In genomic region chr12:18476866-18477265, GRCh38 we compare ENCODE assay signal across 3 cellular contexts.
TF ChIP-seq lines count a peak whose summit lies in the region.

No MANE protein-coding gene starts in this region.

TF ChIP-seq in SK-N-SH, 30 proteins besides CTCF, POLR2A, EP300 and RAD21:
- TF ChIP-seq, protein P1, sequence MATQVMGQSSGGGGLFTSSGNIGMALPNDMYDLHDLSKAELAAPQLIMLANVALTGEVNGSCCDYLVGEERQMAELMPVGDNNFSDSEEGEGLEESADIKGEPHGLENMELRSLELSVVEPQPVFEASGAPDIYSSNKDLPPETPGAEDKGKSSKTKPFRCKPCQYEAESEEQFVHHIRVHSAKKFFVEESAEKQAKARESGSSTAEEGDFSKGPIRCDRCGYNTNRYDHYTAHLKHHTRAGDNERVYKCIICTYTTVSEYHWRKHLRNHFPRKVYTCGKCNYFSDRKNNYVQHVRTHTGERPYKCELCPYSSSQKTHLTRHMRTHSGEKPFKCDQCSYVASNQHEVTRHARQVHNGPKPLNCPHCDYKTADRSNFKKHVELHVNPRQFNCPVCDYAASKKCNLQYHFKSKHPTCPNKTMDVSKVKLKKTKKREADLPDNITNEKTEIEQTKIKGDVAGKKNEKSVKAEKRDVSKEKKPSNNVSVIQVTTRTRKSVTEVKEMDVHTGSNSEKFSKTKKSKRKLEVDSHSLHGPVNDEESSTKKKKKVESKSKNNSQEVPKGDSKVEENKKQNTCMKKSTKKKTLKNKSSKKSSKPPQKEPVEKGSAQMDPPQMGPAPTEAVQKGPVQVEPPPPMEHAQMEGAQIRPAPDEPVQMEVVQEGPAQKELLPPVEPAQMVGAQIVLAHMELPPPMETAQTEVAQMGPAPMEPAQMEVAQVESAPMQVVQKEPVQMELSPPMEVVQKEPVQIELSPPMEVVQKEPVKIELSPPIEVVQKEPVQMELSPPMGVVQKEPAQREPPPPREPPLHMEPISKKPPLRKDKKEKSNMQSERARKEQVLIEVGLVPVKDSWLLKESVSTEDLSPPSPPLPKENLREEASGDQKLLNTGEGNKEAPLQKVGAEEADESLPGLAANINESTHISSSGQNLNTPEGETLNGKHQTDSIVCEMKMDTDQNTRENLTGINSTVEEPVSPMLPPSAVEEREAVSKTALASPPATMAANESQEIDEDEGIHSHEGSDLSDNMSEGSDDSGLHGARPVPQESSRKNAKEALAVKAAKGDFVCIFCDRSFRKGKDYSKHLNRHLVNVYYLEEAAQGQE (IDR thresholded peaks at IDR 0.05; ENCODE audit: low read depth, low read length) = no peak
- TF ChIP-seq EZH2phosphoT487 (IDR thresholded peaks at IDR 0.05; ENCODE audit: borderline replicate concordance, low read depth) = no peak
- TF ChIP-seq, protein P2, sequence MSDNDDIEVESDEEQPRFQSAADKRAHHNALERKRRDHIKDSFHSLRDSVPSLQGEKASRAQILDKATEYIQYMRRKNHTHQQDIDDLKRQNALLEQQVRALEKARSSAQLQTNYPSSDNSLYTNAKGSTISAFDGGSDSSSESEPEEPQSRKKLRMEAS (IDR thresholded peaks at IDR 0.05; ENCODE audit: low read depth) = no peak

TF ChIP-seq in SK-N-SH treated with all-trans-retinoic acid at 6 μM for 48 hours, 23 proteins besides CTCF, POLR2A, EP300 and RAD21:
- TF ChIP-seq PATZ1 (CRISPR knock-in tag; IDR thresholded peaks at IDR 0.05; ENCODE audit: borderline replicate concordance) (no peak), SNAI2 (CRISPR knock-in tag; IDR thresholded peaks at IDR 0.05) (no peak), GLIS3 (CRISPR knock-in tag; IDR thresholded peaks at IDR 0.05) (no peak), ZNF565 (CRISPR knock-in tag; conservative IDR thresholded peaks at IDR 0.05; ENCODE audit: low read depth) (no peak), ZC3H10 (CRISPR knock-in tag; IDR thresholded peaks at IDR 0.05) (no peak), ARNTL (CRISPR knock-in tag; IDR thresholded peaks at IDR 0.05; ENCODE audit: borderline replicate concordance, low read depth) (no peak), ISL1 (CRISPR knock-in tag; IDR thresholded peaks at IDR 0.05) (no peak), OSR1 (CRISPR knock-in tag; IDR thresholded peaks at IDR 0.05) (no peak), CSRNP3 (CRISPR knock-in tag; IDR thresholded peaks at IDR 0.05) (no peak), ZNF8 (CRISPR knock-in tag; IDR thresholded peaks at IDR 0.05) (no peak), PPARA (CRISPR knock-in tag; IDR thresholded peaks at IDR 0.05; ENCODE audit: borderline replicate concordance) (no peak), TCF4 (CRISPR knock-in tag; IDR thresholded peaks at IDR 0.05; ENCODE audit: borderline replicate concordance) (no peak), ESRRG (CRISPR knock-in tag; IDR thresholded peaks at IDR 0.05) (no peak), TOX (CRISPR knock-in tag; IDR thresholded peaks at IDR 0.05; ENCODE audit: borderline replicate concordance) (no peak)
- TF ChIP-seq, protein P3, sequence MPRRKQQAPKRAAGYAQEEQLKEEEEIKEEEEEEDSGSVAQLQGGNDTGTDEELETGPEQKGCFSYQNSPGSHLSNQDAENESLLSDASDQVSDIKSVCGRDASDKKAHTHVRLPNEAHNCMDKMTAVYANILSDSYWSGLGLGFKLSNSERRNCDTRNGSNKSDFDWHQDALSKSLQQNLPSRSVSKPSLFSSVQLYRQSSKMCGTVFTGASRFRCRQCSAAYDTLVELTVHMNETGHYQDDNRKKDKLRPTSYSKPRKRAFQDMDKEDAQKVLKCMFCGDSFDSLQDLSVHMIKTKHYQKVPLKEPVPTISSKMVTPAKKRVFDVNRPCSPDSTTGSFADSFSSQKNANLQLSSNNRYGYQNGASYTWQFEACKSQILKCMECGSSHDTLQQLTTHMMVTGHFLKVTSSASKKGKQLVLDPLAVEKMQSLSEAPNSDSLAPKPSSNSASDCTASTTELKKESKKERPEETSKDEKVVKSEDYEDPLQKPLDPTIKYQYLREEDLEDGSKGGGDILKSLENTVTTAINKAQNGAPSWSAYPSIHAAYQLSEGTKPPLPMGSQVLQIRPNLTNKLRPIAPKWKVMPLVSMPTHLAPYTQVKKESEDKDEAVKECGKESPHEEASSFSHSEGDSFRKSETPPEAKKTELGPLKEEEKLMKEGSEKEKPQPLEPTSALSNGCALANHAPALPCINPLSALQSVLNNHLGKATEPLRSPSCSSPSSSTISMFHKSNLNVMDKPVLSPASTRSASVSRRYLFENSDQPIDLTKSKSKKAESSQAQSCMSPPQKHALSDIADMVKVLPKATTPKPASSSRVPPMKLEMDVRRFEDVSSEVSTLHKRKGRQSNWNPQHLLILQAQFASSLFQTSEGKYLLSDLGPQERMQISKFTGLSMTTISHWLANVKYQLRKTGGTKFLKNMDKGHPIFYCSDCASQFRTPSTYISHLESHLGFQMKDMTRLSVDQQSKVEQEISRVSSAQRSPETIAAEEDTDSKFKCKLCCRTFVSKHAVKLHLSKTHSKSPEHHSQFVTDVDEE (CRISPR knock-in tag; IDR thresholded peaks at IDR 0.05) = no peak

TF ChIP-seq in H1, 55 proteins besides CTCF, POLR2A, EP300 and RAD21 (continued from another document):
- peak; percentile 88; the same call in 1 of the 2 replicates for TF ChIP-seq RXRA (IDR thresholded peaks at IDR 0.05; ENCODE audit: insufficient read depth, low read depth, low read length)
